Comparison of ENCODE assay signal across 16 cellular contexts in genomic region chr15:74627766-74628165, GRCh38.
DNase-seq lines count a peak whose midpoint lies in the region; ATAC-seq and TF ChIP-seq lines count a peak whose summit lies in the region.
"Had no signal": no experiment of that assay in that cellular context is flagged by ENCODE, and none has a peak within 500 bp of the region (broad histone marks: within the 10 kb centered on the region; RNA-seq: fewer than 3 reads in every experiment).

No MANE protein-coding gene starts in this region.

- H3K79me2 ChIP-seq in MM.1S (ENCODE audit: low read length): peaks cover 59% of the 10 kb centered on the region

- 0 out of 2 replicates have a peak, but pooled peaks cover 4% of the 10 kb centered on the region for H4K20me1 ChIP-seq in MM.1S (ENCODE audit: insufficient read depth, low read length)

- H3K36me3 ChIP-seq in MM.1S (replicated peaks; ENCODE audit: insufficient read depth, low read length): peaks cover 31% of the 10 kb centered on the region; the same call in 1 of the 2 replicates

- no peak overlapping the region for H3K4me3 Mint-ChIP-seq in activated naive CD4-positive, alpha-beta T cell treated with anti-CD3 and anti-CD28 coated beads, Interleukin-2, amount 10 ng/mL, durations not matched to agents 7 days and 5 days
- no peak overlapping the region for H3K4me3 Mint-ChIP-seq in stimulated activated naive CD8-positive, alpha-beta T cell treated with anti-CD3 and anti-CD28 coated beads, Interleukin-15, amount 100 ng/mL, for 72 hours

- no peaks in the 10 kb centered on the region for H3K9me3 Mint-ChIP-seq in activated naive CD4-positive, alpha-beta T cell treated with anti-CD3 and anti-CD28 coated beads, Interleukin-2, amount 10 ng/mL, durations not matched to agents 7 days and 5 days
- H3K9me3 Mint-ChIP-seq in stimulated activated naive CD8-positive, alpha-beta T cell treated with anti-CD3 and anti-CD28 coated beads, Interleukin-15, amount 100 ng/mL, for 72 hours: no peaks in the 10 kb centered on the region
- H3K9me3 Mint-ChIP-seq: neural crest cell had no signal

- H2AFZ ChIP-seq in MM.1S (ENCODE audit: low read length): no peak overlapping the region
- H2AFZ ChIP-seq: GM23248 had no signal

- CTCF ChIA-PET in activated naive CD4-positive, alpha-beta T cell treated with anti-CD3 and anti-CD28 coated beads, Interleukin-2, amount 10 ng/mL, durations not matched to agents 7 days and 5 days (lab: Charles Lee): interaction anchor here (1.3 to 12.5 kb wide), 3 partner anchors 141 to 159 kb away, joined by 3 to 347 read pairs (median 8); no protein-coding TSS in a partner anchor

- no peak for TF ChIP-seq POLR2A in erythroblast (IDR thresholded peaks at IDR 0.05; ENCODE audit: low read length)

- H3K9me3 ChIP-seq in MM.1S (replicated peaks; ENCODE audit: insufficient read depth, low read length): no peaks in the 10 kb centered on the region
- H3K9me3 ChIP-seq: SJCRH30 had no signal

- peak overlapping the region; percentile 28 for H3K4me3 ChIP-seq in MM.1S (ENCODE audit: low read length)
- H3K4me3 ChIP-seq: GM23248, SJCRH30 had no signal

- H3K4me1 Mint-ChIP-seq in activated naive CD4-positive, alpha-beta T cell treated with anti-CD3 and anti-CD28 coated beads, Interleukin-2, amount 10 ng/mL, durations not matched to agents 7 days and 5 days: peaks cover 36% of the 10 kb centered on the region
- H3K4me1 Mint-ChIP-seq in stimulated activated naive CD8-positive, alpha-beta T cell treated with anti-CD3 and anti-CD28 coated beads, Interleukin-15, amount 100 ng/mL, for 72 hours: peaks cover 67% of the 10 kb centered on the region
- H3K4me1 Mint-ChIP-seq: neural crest cell had no signal

- DNase-seq in activated naive CD4-positive, alpha-beta T cell treated with anti-CD3 and anti-CD28 coated beads, Interleukin-2, amount 10 ng/mL, durations not matched to agents 7 days and 5 days: no peak
- DNase-seq in activated naive CD4-positive, alpha-beta T cell (lab: John Stamatoyannopoulos, UW): no peak
- DNase-seq in MM.1S (no peak), caudate nucleus (lab: John Stamatoyannopoulos, UW) (no peak), erythroblast (lab: John Stamatoyannopoulos, UW) (no peak), NCI-H1417 treated with DMSO at 0.1 percent for 48 hours (lab: John Stamatoyannopoulos, UW) (no peak)
- no peak for DNase-seq in stimulated activated naive CD8-positive, alpha-beta T cell treated with anti-CD3 and anti-CD28 coated beads, Interleukin-15, amount 100 ng/mL, for 72 hours
- DNase-seq: activated CD4-positive, CD25-positive, alpha-beta regulatory T cell treated with anti-CD3 and anti-CD28 coated beads, Interleukin-2, amount 50 U/mL, for 72 hours; cortex of kidney; NCI-H146; SJCRH30; stimulated activated CD4-positive, alpha-beta T cell treated with anti-CD3 and anti-CD28 coated beads, Interleukin-15, amount 100 ng/mL, for 24 hours; T-helper 9 cell had no signal

- peak overlapping the region; percentile 55 for H3K4me2 ChIP-seq in MM.1S (ENCODE audit: low read depth, low read length)

- no peaks in the 10 kb centered on the region for H3K9me2 ChIP-seq in MM.1S (replicated peaks; ENCODE audit: insufficient read depth, low read length)

- H3K4me1 ChIP-seq in MM.1S (ENCODE audit: low read length): peaks cover 63% of the 10 kb centered on the region
- H3K4me1 ChIP-seq: SJCRH30 had no signal

- ATAC-seq in stimulated activated naive CD8-positive, alpha-beta T cell treated with anti-CD3 and anti-CD28 coated beads, Interleukin-15, amount 100 ng/mL, for 72 hours: no peak
- no peak for ATAC-seq in GM21786 (IDR thresholded peaks at IDR 0.05; ENCODE audit: unreplicated experiment)

- H3K27ac ChIP-seq in MM.1S (ENCODE audit: low read length) (peak overlapping the region; percentile 90), caudate nucleus (ENCODE audit: low read depth, low read length) (peak overlapping the region; percentile 8)
- H3K27ac ChIP-seq: GM23248, SJCRH30 had no signal

- no peak for TF ChIP-seq CTCF in MM.1S (IDR thresholded peaks at IDR 0.05; ENCODE audit: low read length)

- peaks cover 64% of the 10 kb centered on the region for H3K36me3 Mint-ChIP-seq in activated naive CD4-positive, alpha-beta T cell treated with anti-CD3 and anti-CD28 coated beads, Interleukin-2, amount 10 ng/mL, durations not matched to agents 7 days and 5 days

- peak overlapping the region; percentile 54 for H3K9ac ChIP-seq in MM.1S (ENCODE audit: low read length)
- H3K9ac ChIP-seq: GM23248 had no signal

- H3K27me3 Mint-ChIP-seq in activated naive CD4-positive, alpha-beta T cell treated with anti-CD3 and anti-CD28 coated beads, Interleukin-2, amount 10 ng/mL, durations not matched to agents 7 days and 5 days: no peaks in the 10 kb centered on the region
- no peaks in the 10 kb centered on the region for H3K27me3 Mint-ChIP-seq in stimulated activated naive CD8-positive, alpha-beta T cell treated with anti-CD3 and anti-CD28 coated beads, Interleukin-15, amount 100 ng/mL, for 72 hours

- peak overlapping the region; percentile 93 for H3K27ac Mint-ChIP-seq in activated naive CD4-positive, alpha-beta T cell treated with anti-CD3 and anti-CD28 coated beads, Interleukin-2, amount 10 ng/mL, durations not matched to agents 7 days and 5 days
- H3K27ac Mint-ChIP-seq in stimulated activated naive CD8-positive, alpha-beta T cell treated with anti-CD3 and anti-CD28 coated beads, Interleukin-15, amount 100 ng/mL, for 72 hours: peak overlapping the region; percentile 92 to 94

- H3F3A ChIP-seq in MM.1S (ENCODE audit: insufficient read depth, low read length): peaks cover 59% of the 10 kb centered on the region

- H3K27me3 ChIP-seq in MM.1S (replicated peaks; ENCODE audit: insufficient read depth, low read length): no peaks in the 10 kb centered on the region
- H3K27me3 ChIP-seq: SJCRH30 had no signal
